Comparison of ENCODE assay signal across 12 cellular contexts in genomic region chr5:67353500-67353931, GRCh38.
DNase-seq lines count a peak whose midpoint lies in the region; ATAC-seq lines count a peak whose summit lies in the region.
"Had no signal": no experiment of that assay in that cellular context is flagged by ENCODE, and none has a peak within 500 bp of the region (broad histone marks: within the 10 kb centered on the region; RNA-seq: fewer than 3 reads in every experiment).

No MANE protein-coding gene starts in this region.

- peak; percentile 44 for ATAC-seq in Right ventricle myocardium superior (ENCODE audit: poor library complexity)
- no peak for ATAC-seq in Right ventricle myocardium inferior
- peak; percentile 82 for ATAC-seq in left colon
- no peak for ATAC-seq in HG03342 (IDR thresholded peaks at IDR 0.05; ENCODE audit: unreplicated experiment)
- ATAC-seq: foreskin keratinocyte had no signal

- intact Hi-C loops in Right ventricle myocardium superior (cut with DNase I), result no loop called here
- intact Hi-C loops in Right ventricle myocardium inferior (cut with DNase I), result no loop called here
- intact Hi-C loops in left colon (cut with DNase I, micrococcal nuclease), result no loop called here
- intact Hi-C loops in activated CD4-positive, alpha-beta T cell treated with anti-CD3 and anti-CD28 coated beads, Interleukin-2, amount 10 ng/mL, durations not matched to agents 24 days and 14 days (cut with micrococcal nuclease), result no loop called here

- peaks cover 7% of the 10 kb centered on the region for H3K4me1 Mint-ChIP-seq in activated CD4-positive, alpha-beta T cell treated with anti-CD3 and anti-CD28 coated beads, Interleukin-2, amount 10 ng/mL, durations not matched to agents 24 days and 14 days

- no peak overlapping the region for H3K4me3 Mint-ChIP-seq in activated CD4-positive, alpha-beta T cell treated with anti-CD3 and anti-CD28 coated beads, Interleukin-2, amount 10 ng/mL, durations not matched to agents 24 days and 14 days
- H3K4me3 Mint-ChIP-seq: IgD-negative memory B cell had no signal

- no peak overlapping the region for H3K27ac Mint-ChIP-seq in activated CD4-positive, alpha-beta T cell treated with anti-CD3 and anti-CD28 coated beads, Interleukin-2, amount 10 ng/mL, durations not matched to agents 24 days and 14 days
- H3K27ac Mint-ChIP-seq: IgD-negative memory B cell, progenitor cell of endocrine pancreas had no signal

- DNase-seq in Right ventricle myocardium superior, result no peak
- no peak for DNase-seq in Right ventricle myocardium inferior (ENCODE audit: missing footprints)
- DNase-seq in SW480 (ENCODE audit: low spot score), result peak; percentile 6
- DNase-seq in left colon, result peak in 1 of 2 donors; percentile 21
- no peak for DNase-seq in dedifferentiated amniotic fluid mesenchymal stem cell (ENCODE audit: extremely low spot score)
- DNase-seq in activated CD4-positive, alpha-beta T cell treated with anti-CD3 and anti-CD28 coated beads, Interleukin-2, amount 10 ng/mL, durations not matched to agents 24 days and 14 days, result no peak
- no peak for DNase-seq in NCI-H128 (lab: John Stamatoyannopoulos, UW; ENCODE audit: unreplicated experiment)
- DNase-seq: ACHN had no signal

- peaks cover 18% of the 10 kb centered on the region for H3K27me3 Mint-ChIP-seq in activated CD4-positive, alpha-beta T cell treated with anti-CD3 and anti-CD28 coated beads, Interleukin-2, amount 10 ng/mL, durations not matched to agents 24 days and 14 days
- H3K27me3 Mint-ChIP-seq: progenitor cell of endocrine pancreas had no signal

- H3K36me3 Mint-ChIP-seq in activated CD4-positive, alpha-beta T cell treated with anti-CD3 and anti-CD28 coated beads, Interleukin-2, amount 10 ng/mL, durations not matched to agents 24 days and 14 days (ENCODE audit: low read depth), result no peaks in the 10 kb centered on the region
- H3K36me3 Mint-ChIP-seq: IgD-negative memory B cell had no signal

- H3K9me3 Mint-ChIP-seq in activated CD4-positive, alpha-beta T cell treated with anti-CD3 and anti-CD28 coated beads, Interleukin-2, amount 10 ng/mL, durations not matched to agents 24 days and 14 days, result no peaks in the 10 kb centered on the region
- H3K9me3 Mint-ChIP-seq: IgD-negative memory B cell had no signal

Comparison
In these comparisons a context has a peak if more than half of its experiments do, and no peak if none do; other contexts are left out.
1. ATAC-seq: peak in Right ventricle myocardium superior (single experiment) and left colon (single experiment); none in Right ventricle myocardium inferior (single experiment) and HG03342 (single experiment).